In the genomic region with DNA sequence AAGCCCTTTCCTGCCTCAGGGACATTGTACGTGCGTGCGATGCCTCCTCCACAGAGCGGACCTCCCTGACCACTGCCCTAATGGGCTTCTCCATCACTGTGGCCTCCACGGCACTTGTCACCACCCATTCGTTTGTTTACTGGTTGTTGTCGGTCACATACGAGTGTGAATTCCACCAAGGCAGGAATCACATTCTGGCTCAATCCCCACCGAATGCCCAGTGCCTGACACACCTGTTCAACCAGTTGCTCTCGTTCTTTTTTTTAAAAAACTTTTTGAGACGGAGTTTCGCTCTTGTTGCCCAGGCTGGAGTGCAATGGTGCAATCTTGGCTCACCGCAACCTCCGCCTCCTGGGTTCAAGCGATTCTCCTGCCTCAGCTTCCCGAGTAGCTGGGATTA, we compare ENCODE assay signal across 1 cellular context.
TF ChIP-seq lines count a peak whose summit lies in the region.

No MANE protein-coding gene starts in this region.

TF ChIP-seq in HEK293, 187 proteins besides CTCF, POLR2A, EP300 and RAD21:
- peak; percentile 33; the same call in 1 of the 2 replicates for TF ChIP-seq SCRT2 (tag by site-specific recombination; IDR thresholded peaks at IDR 0.05)
